1 cellular context compared by ENCODE assay signal in genomic region chr22:17569971-17570511, GRCh38.
TF ChIP-seq lines count a peak whose summit lies in the region.

No MANE protein-coding gene starts in this region.

TF ChIP-seq in GM23338, 12 proteins besides CTCF, POLR2A, EP300 and RAD21 (continued from another document):
- no peak for TF ChIP-seq REST (IDR thresholded peaks at IDR 0.05; ENCODE audit: unreplicated experiment)
- TF ChIP-seq JUNB (IDR thresholded peaks at IDR 0.05; ENCODE audit: unreplicated experiment): no peak
- TF ChIP-seq STAT1 (IDR thresholded peaks at IDR 0.05; ENCODE audit: unreplicated experiment): no peak
- TF ChIP-seq ETS1 (IDR thresholded peaks at IDR 0.05): no peak
